1 cellular context compared by ENCODE assay signal in the genomic region with DNA sequence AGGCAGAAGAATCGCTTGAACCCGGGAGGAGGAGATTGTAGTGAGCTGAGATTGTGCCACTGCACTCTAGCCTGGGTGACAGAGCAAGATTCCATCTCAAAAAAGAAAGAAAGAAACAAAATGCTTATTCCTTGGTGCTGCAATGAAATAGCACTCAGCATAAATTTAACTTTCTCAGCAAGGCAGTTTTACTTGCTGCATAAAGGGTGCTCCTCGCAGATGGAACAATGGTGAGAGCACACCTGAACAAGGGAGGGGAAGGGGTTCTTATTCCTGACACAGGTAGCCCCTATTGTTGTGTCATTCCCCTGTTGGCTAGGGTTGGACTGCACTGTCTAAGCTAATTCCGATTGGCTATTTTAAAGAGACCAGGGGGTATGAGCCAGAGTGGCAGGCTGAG.
TF ChIP-seq lines count a peak whose summit lies in the region.

No MANE protein-coding gene starts in this region.

TF ChIP-seq in K562, 482 proteins besides CTCF, POLR2A, EP300 and RAD21 (continues in another document):
- no peak for TF ChIP-seq E2F6 (IDR thresholded peaks at IDR 0.05; ENCODE audit: borderline replicate concordance in 1 of 2, extremely low read depth in 1 of 2, insufficient read depth in 1 of 2, insufficient read length in 1 of 2, low read depth in 1 of 2, low read length in 1 of 2, poor library complexity in 1 of 2, severe bottlenecking in 1 of 2)
- TF ChIP-seq SREBF1 (IDR thresholded peaks at IDR 0.05; ENCODE audit: borderline replicate concordance, low read depth, low read length) = no peak
- TF ChIP-seq CBX5 (IDR thresholded peaks at IDR 0.05; ENCODE audit: borderline replicate concordance, low read depth) = peak; percentile 92; the same call in 1 of the 2 replicates
- no peak for TF ChIP-seq TAL1 (IDR thresholded peaks at IDR 0.05)
- peak; percentile 94 for TF ChIP-seq TRIM28 (IDR thresholded peaks at IDR 0.05)
- TF ChIP-seq SNIP1 (IDR thresholded peaks at IDR 0.05; ENCODE audit: low read depth) = no peak
- TF ChIP-seq BMI1 (IDR thresholded peaks at IDR 0.05; ENCODE audit: low read length) = no peak
- no peak for TF ChIP-seq SMAD2 (IDR thresholded peaks at IDR 0.05; ENCODE audit: low read depth, low read length)
- TF ChIP-seq, protein P1, sequence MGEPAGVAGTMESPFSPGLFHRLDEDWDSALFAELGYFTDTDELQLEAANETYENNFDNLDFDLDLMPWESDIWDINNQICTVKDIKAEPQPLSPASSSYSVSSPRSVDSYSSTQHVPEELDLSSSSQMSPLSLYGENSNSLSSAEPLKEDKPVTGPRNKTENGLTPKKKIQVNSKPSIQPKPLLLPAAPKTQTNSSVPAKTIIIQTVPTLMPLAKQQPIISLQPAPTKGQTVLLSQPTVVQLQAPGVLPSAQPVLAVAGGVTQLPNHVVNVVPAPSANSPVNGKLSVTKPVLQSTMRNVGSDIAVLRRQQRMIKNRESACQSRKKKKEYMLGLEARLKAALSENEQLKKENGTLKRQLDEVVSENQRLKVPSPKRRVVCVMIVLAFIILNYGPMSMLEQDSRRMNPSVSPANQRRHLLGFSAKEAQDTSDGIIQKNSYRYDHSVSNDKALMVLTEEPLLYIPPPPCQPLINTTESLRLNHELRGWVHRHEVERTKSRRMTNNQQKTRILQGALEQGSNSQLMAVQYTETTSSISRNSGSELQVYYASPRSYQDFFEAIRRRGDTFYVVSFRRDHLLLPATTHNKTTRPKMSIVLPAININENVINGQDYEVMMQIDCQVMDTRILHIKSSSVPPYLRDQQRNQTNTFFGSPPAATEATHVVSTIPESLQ (CRISPR knock-in tag; IDR thresholded peaks at IDR 0.05) = no peak
- TF ChIP-seq ZNF239 (CRISPR knock-in tag; IDR thresholded peaks at IDR 0.05) = no peak
- no peak for TF ChIP-seq ZBTB1 (CRISPR knock-in tag; IDR thresholded peaks at IDR 0.05; ENCODE audit: borderline replicate concordance, low read depth)
- no peak for TF ChIP-seq ARID2 (IDR thresholded peaks at IDR 0.05)
- TF ChIP-seq ZNF316 (IDR thresholded peaks at IDR 0.05) = 0 out of 2 replicates have a peak, but pooled peaks have one; percentile 5
- no peak for TF ChIP-seq FOXP4 (CRISPR knock-in tag; IDR thresholded peaks at IDR 0.05; ENCODE audit: borderline replicate concordance)
- TF ChIP-seq, protein P2, sequence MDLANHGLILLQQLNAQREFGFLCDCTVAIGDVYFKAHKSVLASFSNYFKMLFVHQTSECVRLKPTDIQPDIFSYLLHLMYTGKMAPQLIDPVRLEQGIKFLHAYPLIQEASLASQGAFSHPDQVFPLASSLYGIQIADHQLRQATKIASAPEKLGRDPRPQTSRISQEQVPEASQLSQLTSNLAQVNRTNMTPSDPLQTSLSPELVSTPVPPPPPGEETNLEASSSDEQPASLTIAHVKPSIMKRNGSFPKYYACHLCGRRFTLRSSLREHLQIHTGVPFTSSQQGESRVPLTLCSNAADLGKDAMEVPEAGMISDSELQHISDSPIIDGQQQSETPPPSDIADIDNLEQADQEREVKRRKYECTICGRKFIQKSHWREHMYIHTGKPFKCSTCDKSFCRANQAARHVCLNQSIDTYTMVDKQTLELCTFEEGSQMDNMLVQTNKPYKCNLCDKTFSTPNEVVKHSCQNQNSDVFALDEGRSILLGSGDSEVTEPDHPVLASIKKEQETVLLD (IDR thresholded peaks at IDR 0.05) = no peak
- no peak for TF ChIP-seq NONO (IDR thresholded peaks at IDR 0.05; ENCODE audit: low read depth in 2 of 2, low read length in 1 of 2)
- no peak for TF ChIP-seq ZNF280B (CRISPR knock-in tag; IDR thresholded peaks at IDR 0.05)
- TF ChIP-seq SP1 (CRISPR knock-in tag; IDR thresholded peaks at IDR 0.05) = no peak
- no peak for TF ChIP-seq CSDE1 (IDR thresholded peaks at IDR 0.05)
- no peak for TF ChIP-seq GTF2B (IDR thresholded peaks at IDR 0.05; ENCODE audit: extremely low read depth, insufficient read length)
- TF ChIP-seq ZBTB40 (IDR thresholded peaks at IDR 0.05) = no peak
- TF ChIP-seq ZBTB40 (CRISPR knock-in tag; IDR thresholded peaks at IDR 0.05) = no peak
- TF ChIP-seq, protein P3, sequence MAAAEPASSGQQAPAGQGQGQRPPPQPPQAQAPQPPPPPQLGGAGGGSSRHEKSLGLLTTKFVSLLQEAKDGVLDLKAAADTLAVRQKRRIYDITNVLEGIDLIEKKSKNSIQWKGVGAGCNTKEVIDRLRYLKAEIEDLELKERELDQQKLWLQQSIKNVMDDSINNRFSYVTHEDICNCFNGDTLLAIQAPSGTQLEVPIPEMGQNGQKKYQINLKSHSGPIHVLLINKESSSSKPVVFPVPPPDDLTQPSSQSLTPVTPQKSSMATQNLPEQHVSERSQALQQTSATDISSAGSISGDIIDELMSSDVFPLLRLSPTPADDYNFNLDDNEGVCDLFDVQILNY (CRISPR knock-in tag; IDR thresholded peaks at IDR 0.05) = no peak
- TF ChIP-seq CBX8 (IDR thresholded peaks at IDR 0.05; ENCODE audit: borderline replicate concordance, extremely low read depth, low read depth, low read length, poor library complexity, severe bottlenecking) = no peak
- TF ChIP-seq, protein P4, sequence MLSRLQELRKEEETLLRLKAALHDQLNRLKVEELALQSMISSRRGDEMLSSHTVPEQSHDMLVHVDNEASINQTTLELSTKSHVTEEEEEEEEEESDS (CRISPR knock-in tag; IDR thresholded peaks at IDR 0.05) = no peak
- TF ChIP-seq HMG20A (CRISPR knock-in tag; conservative IDR thresholded peaks at IDR 0.05) = no peak
- peak; percentile 99 for TF ChIP-seq ZNF280A (IDR thresholded peaks at IDR 0.05; ENCODE audit: low read depth, partially characterized antibody)
- TF ChIP-seq NR2C2 (CRISPR knock-in tag; IDR thresholded peaks at IDR 0.05) = no peak
- no peak for TF ChIP-seq NR2C2 (tag; IDR thresholded peaks at IDR 0.05)
- TF ChIP-seq KLF10 (CRISPR knock-in tag; IDR thresholded peaks at IDR 0.05) = no peak
- no peak for TF ChIP-seq SOX6 (IDR thresholded peaks at IDR 0.05)
- TF ChIP-seq GABPB1 (CRISPR knock-in tag; IDR thresholded peaks at IDR 0.05) = no peak
- TF ChIP-seq MCM7 (IDR thresholded peaks at IDR 0.05) = no peak
- no peak for TF ChIP-seq PTTG1 (tag; IDR thresholded peaks at IDR 0.05; ENCODE audit: low read depth)
- no peak for TF ChIP-seq MCM2 (IDR thresholded peaks at IDR 0.05; ENCODE audit: low read depth)
- TF ChIP-seq, protein P5, sequence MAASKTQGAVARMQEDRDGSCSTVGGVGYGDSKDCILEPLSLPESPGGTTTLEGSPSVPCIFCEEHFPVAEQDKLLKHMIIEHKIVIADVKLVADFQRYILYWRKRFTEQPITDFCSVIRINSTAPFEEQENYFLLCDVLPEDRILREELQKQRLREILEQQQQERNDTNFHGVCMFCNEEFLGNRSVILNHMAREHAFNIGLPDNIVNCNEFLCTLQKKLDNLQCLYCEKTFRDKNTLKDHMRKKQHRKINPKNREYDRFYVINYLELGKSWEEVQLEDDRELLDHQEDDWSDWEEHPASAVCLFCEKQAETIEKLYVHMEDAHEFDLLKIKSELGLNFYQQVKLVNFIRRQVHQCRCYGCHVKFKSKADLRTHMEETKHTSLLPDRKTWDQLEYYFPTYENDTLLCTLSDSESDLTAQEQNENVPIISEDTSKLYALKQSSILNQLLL (CRISPR knock-in tag; IDR thresholded peaks at IDR 0.05; ENCODE audit: borderline replicate concordance) = no peak
- TF ChIP-seq U2AF1 (optimal IDR thresholded peaks at IDR 0.05; ENCODE audit: low read depth, low read length) = no peak
